Comparison of ENCODE assay signal across 9 cellular contexts in the genomic region with DNA sequence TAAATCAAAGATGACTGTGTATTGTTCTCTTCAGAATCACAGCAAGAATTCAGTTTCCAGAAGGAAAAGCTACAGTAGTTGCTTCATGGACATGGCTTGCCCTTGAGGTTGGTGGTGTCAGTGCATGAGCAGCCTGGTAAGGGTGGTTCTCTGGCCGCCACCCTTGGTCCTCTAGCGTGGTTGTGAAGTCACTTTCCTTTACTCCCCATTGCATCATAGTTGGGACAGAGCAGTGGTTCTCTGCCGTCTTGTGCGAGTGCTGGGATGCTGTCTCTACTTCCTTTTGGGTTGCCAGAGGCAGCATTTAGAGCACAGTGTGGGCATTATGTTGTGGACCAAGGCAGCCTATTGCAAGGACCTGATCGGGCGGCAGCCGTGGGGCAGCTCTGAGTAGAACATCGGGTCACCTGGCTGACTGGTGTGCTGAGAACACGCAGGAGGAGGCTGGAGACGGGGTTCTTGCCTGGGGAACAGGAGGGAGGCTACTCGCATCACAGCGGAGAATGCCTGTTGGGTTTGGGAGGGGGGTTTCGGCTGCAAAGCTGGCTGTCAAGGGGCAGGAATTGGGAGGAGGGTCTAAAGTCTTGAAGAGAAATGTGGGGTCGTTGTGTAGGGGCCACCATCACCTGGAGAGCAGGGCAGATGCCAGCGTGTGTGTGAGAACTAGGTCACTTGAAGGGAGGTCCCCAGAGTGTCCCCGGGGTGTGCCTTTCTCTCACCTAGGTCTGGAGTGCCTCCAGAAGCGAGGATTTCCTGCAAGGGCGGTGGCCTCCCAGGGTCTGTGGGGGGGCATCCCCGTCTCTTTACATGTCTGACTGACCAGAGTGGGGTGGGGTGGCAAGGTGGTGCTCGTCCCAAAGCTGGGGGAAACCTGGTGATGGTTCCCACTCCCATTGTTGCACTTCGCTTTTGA. TPM values are rescaled to one million over a fixed set of nuclear protein-coding genes. Genes with fewer than 3 reads are reported as not detected.
DNase-seq lines count a peak whose midpoint lies in the region; ATAC-seq and TF ChIP-seq lines count a peak whose summit lies in the region.
"Had no signal": no experiment of that assay in that cellular context is flagged by ENCODE, and none has a peak within 500 bp of the region (broad histone marks: within the 10 kb centered on the region; RNA-seq: fewer than 3 reads in every experiment).

No MANE protein-coding gene starts in this region.

- H3K9me3 Mint-ChIP-seq in MCF 10A (ENCODE audit: unreplicated experiment) = no peaks in the 10 kb centered on the region

- no peak overlapping the region for H4K5ac ChIP-seq in mesendoderm (ENCODE audit: low read length)

- no peak overlapping the region for H2BK15ac ChIP-seq in mesendoderm (replicated peaks; ENCODE audit: low read depth)

- H3K4me2 ChIP-seq in BLaER1 = peak overlapping the region; percentile 67
- no peak overlapping the region for H3K4me2 ChIP-seq in mesendoderm (ENCODE audit: low read length)

- TF ChIP-seq CTCF in NB4 (IDR thresholded peaks at IDR 0.05; ENCODE audit: low read depth, low read length) (no peak), MCF 10A (IDR thresholded peaks at IDR 0.05; ENCODE audit: unreplicated experiment) (no peak), GM13976 (IDR thresholded peaks at IDR 0.05; ENCODE audit: borderline replicate concordance, control extremely low read depth, extremely low read depth, insufficient read depth, missing control alignments) (no peak)

- no peak overlapping the region; the same call in 1 of the 2 replicates for H3K4me3 ChIP-seq in BLaER1
- peak overlapping the region; percentile 29 for H3K4me3 ChIP-seq in NB4 (ENCODE audit: low read depth, low read length)
- H3K4me3 ChIP-seq in mesendoderm (ENCODE audit: low read length) = no peak overlapping the region

- no peak overlapping the region for H4K8ac ChIP-seq in mesendoderm (ENCODE audit: low read depth, low read length)

- peaks cover 100% of the 10 kb centered on the region for H4K20me1 ChIP-seq in BLaER1

- H3K79me1 ChIP-seq in mesendoderm (ENCODE audit: low read length) = peaks cover 5% of the 10 kb centered on the region

- no TSS peak for BruUV-seq in MCF 10A (replicated peaks; lab: Mats Ljungman, UMichigan)

- H3K27me3 ChIP-seq in BLaER1 (no peaks in the 10 kb centered on the region), mesendoderm (ENCODE audit: insufficient read depth, low read length, poor library complexity) (no peaks in the 10 kb centered on the region)

- TF ChIP-seq POLR2A in NB4 (IDR thresholded peaks at IDR 0.05; ENCODE audit: extremely low read depth, insufficient read length) = no peak

- no CpG with 5 or more reads among the region's 21 CpGs for WGBS in mesendoderm (ENCODE audit: extremely low coverage, insufficient coverage, low lambda C conversion rate)

- H3K36me3 Mint-ChIP-seq in MCF 10A (ENCODE audit: insufficient read depth, unreplicated experiment) = peaks cover 86% of the 10 kb centered on the region

- peaks cover 81% of the 10 kb centered on the region for H3K4me1 Mint-ChIP-seq in MCF 10A (ENCODE audit: insufficient read depth, unreplicated experiment)

- H3K23ac ChIP-seq in mesendoderm (ENCODE audit: low read length) = peak overlapping the region; percentile 86

- H3K36me3 ChIP-seq in BLaER1 (peaks cover 93% of the 10 kb centered on the region), mesendoderm (ENCODE audit: control insufficient read depth, insufficient read depth, low read length) (peaks cover 10% of the 10 kb centered on the region)

- no peak overlapping the region for H2AK5ac ChIP-seq in mesendoderm (ENCODE audit: low read length)

- H3K27me3 Mint-ChIP-seq in MCF 10A (ENCODE audit: insufficient read depth, unreplicated experiment) = no peaks in the 10 kb centered on the region

- no peak overlapping the region for H3K27ac ChIP-seq in BLaER1
- H3K27ac ChIP-seq in mesendoderm (ENCODE audit: low read depth, low read length) = no peak overlapping the region

- in situ Hi-C loops in GM13976 (cut with MboI; ENCODE audit: low sequenced_read_pairs, unreplicated experiment) = no loop called here

- peaks cover 72% of the 10 kb centered on the region for H3K4me1 ChIP-seq in BLaER1
- peaks cover 21% of the 10 kb centered on the region for H3K4me1 ChIP-seq in mesendoderm (ENCODE audit: control insufficient read depth, low read depth, low read length)

- H3K27ac Mint-ChIP-seq in MCF 10A (ENCODE audit: low read depth, unreplicated experiment) = peak overlapping the region; percentile 78

- H3K4ac ChIP-seq in mesendoderm (ENCODE audit: low read depth, low read length) = no peak overlapping the region

- peak; percentile 81 for DNase-seq in NB4 (ENCODE audit: low read depth)
- no peak for DNase-seq in MCF 10A (ENCODE audit: unreplicated experiment)
- DNase-seq in mesendoderm = no peak
- no peak for DNase-seq in GM13976 (ENCODE audit: low spot score)
- no peak for DNase-seq in NCI-H146 (lab: John Stamatoyannopoulos, UW)
- DNase-seq in C1 segment of cervical spinal cord (lab: John Stamatoyannopoulos, UW) = no peak
- DNase-seq: NCI-H1694 treated with DMSO at 0.1 percent for 48 hours had no signal

- H3K18ac ChIP-seq in mesendoderm (ENCODE audit: low read length) = no peak overlapping the region

- CTCF ChIA-PET in MCF 10A (lab: Yijun Ruan, JAX) = interaction anchor here (1.3 to 7.4 kb wide), 7 partner anchors 10 to 90 kb away, joined by 3 to 72 read pairs (median 6); no protein-coding TSS in a partner anchor

- ATAC-seq in GM18867 (IDR thresholded peaks at IDR 0.05; ENCODE audit: unreplicated experiment) = no peak

- intact Hi-C loops in MCF 10A (cut with micrococcal nuclease) = loop anchor here (5.0 kb wide), 1 partner anchor 142 kb away; a partner anchor contains a TSS

- H2BK120ac ChIP-seq in mesendoderm (ENCODE audit: low read depth, low read length) = no peak overlapping the region

- H3K4me3 Mint-ChIP-seq in MCF 10A (ENCODE audit: unreplicated experiment) = peak overlapping the region; percentile 77

- POLR2A ChIA-PET in MCF 10A (lab: Yijun Ruan, JAX) = interaction anchor here (0.8 to 7.9 kb wide), 10 partner anchors 11 to 317 kb away, joined by 3 to 56 read pairs (median 6); a partner anchor contains a TSS

- H3K9me3 ChIP-seq in BLaER1 = peaks cover 42% of the 10 kb centered on the region

- H3K56ac ChIP-seq in mesendoderm (ENCODE audit: low read length) = no peak overlapping the region

- H3K9ac ChIP-seq in BLaER1 (0 out of 2 replicates have a peak overlapping the region, but pooled peaks have one; percentile 26), mesendoderm (ENCODE audit: low read length) (no peak overlapping the region)

- H2BK5ac ChIP-seq in mesendoderm (ENCODE audit: low read length) = no peak overlapping the region

- H3K79me2 ChIP-seq in mesendoderm (ENCODE audit: control insufficient read depth, insufficient read depth, low read length) = peaks cover 100% of the 10 kb centered on the region

RNA-seq across cellular contexts. Expression of a gene that starts 6.3 kb away (rescaled TPM):
- total RNA-seq in MCF 10A (2022) = 870 and 1,140 TPM in 2 replicates
- 264 TPM for polyA plus RNA-seq in mesendoderm (2013, experiment 1 of 2)
- polyA plus RNA-seq in mesendoderm (2013, experiment 2 of 2) = 266 TPM

RNA-seq across cellular contexts. Expression of a gene that starts 14.3 kb away (rescaled TPM):
- 48.9 and 49.2 TPM in 2 replicates for total RNA-seq in MCF 10A (2022)
- 23.0 TPM for polyA plus RNA-seq in mesendoderm (2013, experiment 1 of 2)
- 22.1 TPM for polyA plus RNA-seq in mesendoderm (2013, experiment 2 of 2)

RNA-seq across cellular contexts. Expression of a gene that starts 20.3 kb away (rescaled TPM):
- 85.4 and 111 TPM in 2 replicates for total RNA-seq in MCF 10A (2022)
- polyA plus RNA-seq in mesendoderm (2013, experiment 1 of 2) = 64.4 TPM
- polyA plus RNA-seq in mesendoderm (2013, experiment 2 of 2) = 65.3 TPM

RNA-seq across cellular contexts. Expression of a gene that starts 51.2 kb away (rescaled TPM):
- total RNA-seq in MCF 10A (2022) = 495 and 510 TPM in 2 replicates
- 87.6 TPM for polyA plus RNA-seq in mesendoderm (2013, experiment 1 of 2)
- 89.9 TPM for polyA plus RNA-seq in mesendoderm (2013, experiment 2 of 2)
